ENCODE assay signal across 30 cellular contexts in genomic region chr1:22484741-22485140, GRCh38.
"Had no signal": no experiment of that assay in that cellular context is flagged by ENCODE, and none has a peak within 500 bp of the region (broad histone marks: within the 10 kb centered on the region; RNA-seq: fewer than 3 reads in every experiment).

No MANE protein-coding gene starts in this region.

- FAIRE-seq: astrocyte had no signal

- H3K36me3 ChIP-seq: breast epithelium, WERI-Rb-1 had no signal

- DNase-seq: activated CD4-positive, alpha-beta T cell treated with anti-CD3 and anti-CD28 coated beads, Interleukin-2, amount 10 ng/mL, durations not matched to agents 7 days and 5 days; activated CD4-positive, alpha-beta T cell treated with anti-CD3 and anti-CD28 coated beads, Interleukin-2, amount 50 U/mL, for 48 hours; activated CD4-positive, CD25-positive, alpha-beta regulatory T cell; activated CD8-positive, alpha-beta T cell treated with anti-CD3 and anti-CD28 coated beads, Interleukin-2, amount 10 ng/mL, durations not matched to agents 7 days and 5 days; activated gamma-delta T cell; activated naive CD4-positive, alpha-beta T cell treated with Interleukin-2 at 50 U/mL for 16 hours; activated naive CD8-positive, alpha-beta T cell treated with anti-CD3 and anti-CD28 coated beads, Interleukin-2, amount 10 ng/mL, durations not matched to agents 7 days and 5 days; activated T-cell treated with anti-CD3 and anti-CD28 coated beads, Interleukin-2, amount 50 U/mL, for 24 hours; body of pancreas; Karpas-422; KBM-7; NCI-H1105; NCI-H1417 treated with DMSO at 0.1 percent for 48 hours; NCI-H1694; NCI-H1930; NCI-H2081 treated with DMSO at 0.1 percent for 48 hours; NCI-H226; NCI-H446 treated with DMSO at 0.1 percent for 48 hours; NCI-H524; NCI-H69; NCI-H82; RPMI8226; SHP77 treated with DMSO at 0.1 percent for 48 hours; SW 1271; T-helper 1 cell; T-helper 2 cell; T-helper 9 cell; WERI-Rb-1 had no signal

- H3K27me3 ChIP-seq: body of pancreas, breast epithelium had no signal

- ATAC-seq: activated CD8-positive, alpha-beta T cell treated with anti-CD3 and anti-CD28 coated beads, Interleukin-2, amount 10 ng/mL, durations not matched to agents 7 days and 5 days; body of pancreas had no signal

- H3K27ac ChIP-seq: body of pancreas, breast epithelium, WERI-Rb-1 had no signal

- H3K4me3 ChIP-seq: body of pancreas, breast epithelium had no signal

- H3K4me1 ChIP-seq: breast epithelium had no signal
